ENCODE assay signal across 10 cellular contexts in the genomic region with DNA sequence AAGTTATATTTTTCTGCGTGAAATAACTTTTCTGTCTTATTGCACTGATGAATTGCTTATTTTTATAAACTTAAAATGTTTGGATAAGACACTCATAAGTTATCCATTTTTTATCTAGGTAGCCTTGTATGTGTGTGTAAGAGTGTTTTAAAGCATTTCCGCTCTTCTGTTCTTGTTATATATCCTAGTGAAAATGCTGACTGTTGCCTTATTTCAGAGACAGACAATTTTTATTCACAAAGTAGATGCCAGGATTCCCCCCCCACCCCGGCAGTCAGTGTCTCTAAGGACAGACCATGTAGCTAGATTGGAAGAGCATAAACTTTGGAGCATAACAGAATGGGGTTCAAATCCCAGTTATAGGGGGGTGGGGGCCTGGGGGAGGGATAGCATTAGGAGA. TPM values are rescaled to one million over a fixed set of nuclear protein-coding genes. Genes with fewer than 3 reads are reported as not detected.
DNase-seq lines count a peak whose midpoint lies in the region; ATAC-seq and TF ChIP-seq lines count a peak whose summit lies in the region.
"Had no signal": no experiment of that assay in that cellular context is flagged by ENCODE, and none has a peak within 500 bp of the region (broad histone marks: within the 10 kb centered on the region; RNA-seq: fewer than 3 reads in every experiment).

No MANE protein-coding gene starts in this region.

- H3K4me1 ChIP-seq in foreskin keratinocyte: peaks cover 5% of the 10 kb centered on the region
- peaks cover 34% of the 10 kb centered on the region for H3K4me1 ChIP-seq in suprapubic skin

- TF ChIP-seq POLR2A in suprapubic skin (IDR thresholded peaks at IDR 0.05): no peak

- peaks cover 30% of the 10 kb centered on the region for H3K36me3 Mint-ChIP-seq in activated naive CD4-positive, alpha-beta T cell treated with anti-CD3 and anti-CD28 coated beads, Interleukin-2, amount 10 ng/mL, durations not matched to agents 7 days and 5 days
- peaks cover 14% of the 10 kb centered on the region for H3K36me3 Mint-ChIP-seq in WTC11

- no peaks in the 10 kb centered on the region for H3K9me3 Mint-ChIP-seq in activated naive CD4-positive, alpha-beta T cell treated with anti-CD3 and anti-CD28 coated beads, Interleukin-2, amount 10 ng/mL, durations not matched to agents 7 days and 5 days
- H3K9me3 Mint-ChIP-seq in WTC11: no peaks in the 10 kb centered on the region

- 58% methylated on average over 3 of the region's 3 CpGs for WGBS in suprapubic skin

- H3K27ac ChIP-seq in foreskin keratinocyte: peak overlapping the region; percentile 95
- no peak overlapping the region for H3K27ac ChIP-seq in suprapubic skin

- H3K27me3 ChIP-seq in foreskin keratinocyte: no peaks in the 10 kb centered on the region
- no peaks in the 10 kb centered on the region for H3K27me3 ChIP-seq in suprapubic skin

- ATAC-seq in WTC11: no peak
- ATAC-seq in foreskin keratinocyte: no peak
- no peak for ATAC-seq in GM19023 (IDR thresholded peaks at IDR 0.05; ENCODE audit: unreplicated experiment)
- no peak for ATAC-seq in omental fat pad (ENCODE audit: low FRiP score)

- no peak for TF ChIP-seq EP300 in suprapubic skin (IDR thresholded peaks at IDR 0.05)

- no peaks in the 10 kb centered on the region for H3K36me3 ChIP-seq in suprapubic skin

- POLR2A ChIA-PET in WTC11 (lab: Charles Lee): interaction anchor here (1.0 kb wide), 1 partner anchor 19 kb away, joined by 5 read pairs; no protein-coding TSS in a partner anchor

- no peaks in the 10 kb centered on the region for H3K9me3 ChIP-seq in suprapubic skin

- no peak for TF ChIP-seq CTCF in WTC11 (IDR thresholded peaks at IDR 0.05)
- no peak for TF ChIP-seq CTCF in foreskin keratinocyte (conservative IDR thresholded peaks at IDR 0.05)
- TF ChIP-seq CTCF in suprapubic skin (IDR thresholded peaks at IDR 0.05): no peak
- no peak for TF ChIP-seq CTCF in omental fat pad (IDR thresholded peaks at IDR 0.05)

- H3K4me1 Mint-ChIP-seq in activated naive CD4-positive, alpha-beta T cell treated with anti-CD3 and anti-CD28 coated beads, Interleukin-2, amount 10 ng/mL, durations not matched to agents 7 days and 5 days: peaks cover 54% of the 10 kb centered on the region
- peaks cover 27% of the 10 kb centered on the region for H3K4me1 Mint-ChIP-seq in WTC11

- H3K27me3 Mint-ChIP-seq in activated naive CD4-positive, alpha-beta T cell treated with anti-CD3 and anti-CD28 coated beads, Interleukin-2, amount 10 ng/mL, durations not matched to agents 7 days and 5 days: peaks cover 8% of the 10 kb centered on the region
- H3K27me3 Mint-ChIP-seq in WTC11 (ENCODE audit: low read depth): no peaks in the 10 kb centered on the region

- no peak overlapping the region for H3K27ac Mint-ChIP-seq in activated naive CD4-positive, alpha-beta T cell treated with anti-CD3 and anti-CD28 coated beads, Interleukin-2, amount 10 ng/mL, durations not matched to agents 7 days and 5 days
- H3K27ac Mint-ChIP-seq in WTC11: no peak overlapping the region

- peak overlapping the region; percentile 98 for H3K4me3 Mint-ChIP-seq in activated naive CD4-positive, alpha-beta T cell treated with anti-CD3 and anti-CD28 coated beads, Interleukin-2, amount 10 ng/mL, durations not matched to agents 7 days and 5 days
- peak overlapping the region; percentile 94 for H3K4me3 Mint-ChIP-seq in WTC11

- DNase-seq in activated naive CD4-positive, alpha-beta T cell treated with anti-CD3 and anti-CD28 coated beads, Interleukin-2, amount 10 ng/mL, durations not matched to agents 7 days and 5 days: no peak
- no peak for DNase-seq in activated naive CD4-positive, alpha-beta T cell treated with anti-CD3 and anti-CD28 coated beads, Interleukin-2, amount 50 U/mL, for 16 hours
- DNase-seq in WTC11 (ENCODE audit: low spot score): no peak
- no peak for DNase-seq in foreskin keratinocyte
- DNase-seq in suprapubic skin (ENCODE audit: low spot score in 2 of 2): no peak
- DNase-seq in ureter (ENCODE audit: low spot score): no peak
- no peak for DNase-seq in omental fat pad (ENCODE audit: low spot score)
- DNase-seq: amniotic stem cell, kidney glomerular epithelial cell had no signal

- CTCF ChIA-PET in activated naive CD4-positive, alpha-beta T cell treated with anti-CD3 and anti-CD28 coated beads, Interleukin-2, amount 10 ng/mL, durations not matched to agents 7 days and 5 days (lab: Charles Lee): interaction anchor here (1.2 to 1.6 kb wide), 2 partner anchors 15 to 262 kb away, joined by 3 to 4 read pairs; no protein-coding TSS in a partner anchor
- CTCF ChIA-PET in WTC11 (lab: Charles Lee): interaction anchor here (0.6 to 1.3 kb wide), 2 partner anchors 31 to 75 kb away, joined by 3 to 5 read pairs; no protein-coding TSS in a partner anchor

- H3K4me3 ChIP-seq in suprapubic skin: peak overlapping the region; percentile 71

TF ChIP-seq in WTC11, 78 proteins besides CTCF, POLR2A, EP300 and RAD21 (continues in another document):
- TF ChIP-seq, protein P1, sequence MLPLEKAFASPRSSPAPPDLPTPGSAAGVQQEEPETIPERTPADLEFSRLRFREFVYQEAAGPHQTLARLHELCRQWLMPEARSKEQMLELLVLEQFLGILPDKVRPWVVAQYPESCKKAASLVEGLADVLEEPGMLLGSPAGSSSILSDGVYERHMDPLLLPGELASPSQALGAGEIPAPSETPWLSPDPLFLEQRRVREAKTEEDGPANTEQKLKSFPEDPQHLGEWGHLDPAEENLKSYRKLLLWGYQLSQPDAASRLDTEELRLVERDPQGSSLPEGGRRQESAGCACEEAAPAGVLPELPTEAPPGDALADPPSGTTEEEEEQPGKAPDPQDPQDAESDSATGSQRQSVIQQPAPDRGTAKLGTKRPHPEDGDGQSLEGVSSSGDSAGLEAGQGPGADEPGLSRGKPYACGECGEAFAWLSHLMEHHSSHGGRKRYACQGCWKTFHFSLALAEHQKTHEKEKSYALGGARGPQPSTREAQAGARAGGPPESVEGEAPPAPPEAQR (CRISPR knock-in tag; IDR thresholded peaks at IDR 0.05): no peak
- no peak for TF ChIP-seq NR2C2 (CRISPR knock-in tag; IDR thresholded peaks at IDR 0.05)
- TF ChIP-seq, protein P2, sequence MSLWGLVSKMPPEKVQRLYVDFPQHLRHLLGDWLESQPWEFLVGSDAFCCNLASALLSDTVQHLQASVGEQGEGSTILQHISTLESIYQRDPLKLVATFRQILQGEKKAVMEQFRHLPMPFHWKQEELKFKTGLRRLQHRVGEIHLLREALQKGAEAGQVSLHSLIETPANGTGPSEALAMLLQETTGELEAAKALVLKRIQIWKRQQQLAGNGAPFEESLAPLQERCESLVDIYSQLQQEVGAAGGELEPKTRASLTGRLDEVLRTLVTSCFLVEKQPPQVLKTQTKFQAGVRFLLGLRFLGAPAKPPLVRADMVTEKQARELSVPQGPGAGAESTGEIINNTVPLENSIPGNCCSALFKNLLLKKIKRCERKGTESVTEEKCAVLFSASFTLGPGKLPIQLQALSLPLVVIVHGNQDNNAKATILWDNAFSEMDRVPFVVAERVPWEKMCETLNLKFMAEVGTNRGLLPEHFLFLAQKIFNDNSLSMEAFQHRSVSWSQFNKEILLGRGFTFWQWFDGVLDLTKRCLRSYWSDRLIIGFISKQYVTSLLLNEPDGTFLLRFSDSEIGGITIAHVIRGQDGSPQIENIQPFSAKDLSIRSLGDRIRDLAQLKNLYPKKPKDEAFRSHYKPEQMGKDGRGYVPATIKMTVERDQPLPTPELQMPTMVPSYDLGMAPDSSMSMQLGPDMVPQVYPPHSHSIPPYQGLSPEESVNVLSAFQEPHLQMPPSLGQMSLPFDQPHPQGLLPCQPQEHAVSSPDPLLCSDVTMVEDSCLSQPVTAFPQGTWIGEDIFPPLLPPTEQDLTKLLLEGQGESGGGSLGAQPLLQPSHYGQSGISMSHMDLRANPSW (CRISPR knock-in tag; conservative IDR thresholded peaks at IDR 0.05; ENCODE audit: low read depth): no peak
- no peak for TF ChIP-seq RORB (CRISPR knock-in tag; IDR thresholded peaks at IDR 0.05)
- TF ChIP-seq CREB1 (CRISPR knock-in tag; IDR thresholded peaks at IDR 0.05): no peak
- TF ChIP-seq, protein P3, sequence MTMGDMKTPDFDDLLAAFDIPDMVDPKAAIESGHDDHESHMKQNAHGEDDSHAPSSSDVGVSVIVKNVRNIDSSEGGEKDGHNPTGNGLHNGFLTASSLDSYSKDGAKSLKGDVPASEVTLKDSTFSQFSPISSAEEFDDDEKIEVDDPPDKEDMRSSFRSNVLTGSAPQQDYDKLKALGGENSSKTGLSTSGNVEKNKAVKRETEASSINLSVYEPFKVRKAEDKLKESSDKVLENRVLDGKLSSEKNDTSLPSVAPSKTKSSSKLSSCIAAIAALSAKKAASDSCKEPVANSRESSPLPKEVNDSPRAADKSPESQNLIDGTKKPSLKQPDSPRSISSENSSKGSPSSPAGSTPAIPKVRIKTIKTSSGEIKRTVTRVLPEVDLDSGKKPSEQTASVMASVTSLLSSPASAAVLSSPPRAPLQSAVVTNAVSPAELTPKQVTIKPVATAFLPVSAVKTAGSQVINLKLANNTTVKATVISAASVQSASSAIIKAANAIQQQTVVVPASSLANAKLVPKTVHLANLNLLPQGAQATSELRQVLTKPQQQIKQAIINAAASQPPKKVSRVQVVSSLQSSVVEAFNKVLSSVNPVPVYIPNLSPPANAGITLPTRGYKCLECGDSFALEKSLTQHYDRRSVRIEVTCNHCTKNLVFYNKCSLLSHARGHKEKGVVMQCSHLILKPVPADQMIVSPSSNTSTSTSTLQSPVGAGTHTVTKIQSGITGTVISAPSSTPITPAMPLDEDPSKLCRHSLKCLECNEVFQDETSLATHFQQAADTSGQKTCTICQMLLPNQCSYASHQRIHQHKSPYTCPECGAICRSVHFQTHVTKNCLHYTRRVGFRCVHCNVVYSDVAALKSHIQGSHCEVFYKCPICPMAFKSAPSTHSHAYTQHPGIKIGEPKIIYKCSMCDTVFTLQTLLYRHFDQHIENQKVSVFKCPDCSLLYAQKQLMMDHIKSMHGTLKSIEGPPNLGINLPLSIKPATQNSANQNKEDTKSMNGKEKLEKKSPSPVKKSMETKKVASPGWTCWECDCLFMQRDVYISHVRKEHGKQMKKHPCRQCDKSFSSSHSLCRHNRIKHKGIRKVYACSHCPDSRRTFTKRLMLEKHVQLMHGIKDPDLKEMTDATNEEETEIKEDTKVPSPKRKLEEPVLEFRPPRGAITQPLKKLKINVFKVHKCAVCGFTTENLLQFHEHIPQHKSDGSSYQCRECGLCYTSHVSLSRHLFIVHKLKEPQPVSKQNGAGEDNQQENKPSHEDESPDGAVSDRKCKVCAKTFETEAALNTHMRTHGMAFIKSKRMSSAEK (CRISPR knock-in tag; IDR thresholded peaks at IDR 0.05; ENCODE audit: borderline replicate concordance): no peak
- no peak for TF ChIP-seq TEAD1 (CRISPR knock-in tag; IDR thresholded peaks at IDR 0.05)
- TF ChIP-seq NFE2L1 (CRISPR knock-in tag; IDR thresholded peaks at IDR 0.05): no peak

RNA-seq across cellular contexts. Expression of a gene that starts 1.6 kb away (rescaled TPM):
- total RNA-seq in WTC11 (2021): 63.5 to 71.0 TPM (median 65.4 TPM) in 3 replicates
- 44.3 and 53.7 TPM in 2 replicates for total RNA-seq in foreskin keratinocyte
- 13.4 and 18.0 TPM in 2 replicates for polyA plus RNA-seq in foreskin keratinocyte
- total RNA-seq in suprapubic skin: 10 to 100 TPM; 18.9 to 33.5 (median 23.3) TPM
- 30.2 TPM for total RNA-seq in ureter
- 10 to 100 TPM; 19.6 to 32.0 (median 25.2) TPM for total RNA-seq in omental fat pad
